24 cellular contexts compared by ENCODE assay signal in the genomic region with DNA sequence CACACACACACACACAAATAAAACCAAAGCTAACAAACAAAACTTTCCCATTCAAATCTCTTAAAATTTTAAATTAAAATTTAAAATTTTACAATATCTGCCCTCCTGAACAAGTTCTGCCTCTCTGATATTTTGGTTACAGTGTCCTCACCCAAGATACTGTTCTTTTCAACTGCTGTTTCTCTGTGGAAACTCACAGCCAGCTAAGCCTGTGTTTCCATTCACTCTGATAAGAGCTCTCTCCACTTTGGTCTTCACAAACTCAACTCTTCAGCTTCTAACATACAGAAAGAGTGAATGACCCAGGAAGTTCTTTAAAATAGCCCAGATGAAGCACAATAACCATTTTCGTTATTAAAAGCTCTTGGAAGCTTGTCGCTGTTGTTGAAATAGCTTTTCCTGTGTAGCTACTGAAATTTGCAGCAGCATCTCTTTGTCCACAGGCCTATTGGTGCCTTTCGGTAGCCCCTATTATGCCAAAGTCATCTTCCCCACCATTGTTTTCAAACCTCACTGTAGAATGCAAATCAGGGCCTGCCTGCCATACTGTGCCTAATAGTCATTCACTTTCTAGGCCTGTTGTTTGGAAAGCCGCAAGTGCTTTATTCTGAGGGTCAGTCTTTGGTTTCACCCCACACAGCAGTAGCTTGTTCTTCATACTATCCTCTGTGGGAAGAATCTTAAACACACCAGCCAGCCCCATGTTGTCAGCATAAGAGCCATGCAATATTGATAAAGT.
"Had no signal": no experiment of that assay in that cellular context is flagged by ENCODE, and none has a peak within 500 bp of the region (broad histone marks: within the 10 kb centered on the region; RNA-seq: fewer than 3 reads in every experiment).

No MANE protein-coding gene starts in this region.

- H3K36me3 ChIP-seq: brain microvascular endothelial cell, esophagus muscularis mucosa, gastrocnemius medialis had no signal

- H3K27me3 ChIP-seq: brain microvascular endothelial cell, dorsolateral prefrontal cortex, esophagus muscularis mucosa, foreskin keratinocyte, gastrocnemius medialis had no signal

- ATAC-seq: activated CD8-positive, alpha-beta T cell treated with anti-CD3 and anti-CD28 coated beads for 36 hours; activated T-cell treated with anti-CD3 and anti-CD28 coated beads, Interleukin-2, amount 50 U/mL, for 4 hours; activated T-helper 17 cell treated with anti-CD3 and anti-CD28 coated beads, Interleukin-2, amount 50 U/mL, for 72 hours; foreskin keratinocyte; gastrocnemius medialis had no signal

- FAIRE-seq: astrocyte, bronchial epithelial cell had no signal

- H3K27ac ChIP-seq: brain microvascular endothelial cell, coronary artery, dorsolateral prefrontal cortex, esophagus muscularis mucosa, foreskin keratinocyte, gastrocnemius medialis had no signal

- DNase-seq: activated CD4-positive, alpha-beta T cell treated with anti-CD3 and anti-CD28 coated beads for 48 hours; activated CD4-positive, alpha-beta T cell treated with anti-CD3 and anti-CD28 coated beads, Interleukin-2, amount 50 U/mL, for 1 hour; activated CD4-positive, alpha-beta T cell treated with anti-CD3 and anti-CD28 coated beads, Interleukin-2, amount 50 U/mL, for 48 hours; activated CD8-positive, alpha-beta memory T cell treated with anti-CD3 and anti-CD28 coated beads for 24 hours; activated CD8-positive, alpha-beta T cell treated with anti-CD3 and anti-CD28 coated beads for 36 hours; activated effector memory CD4-positive, alpha-beta T cell treated with Interleukin-2 at 50 U/mL for 16 hours; activated gamma-delta T cell treated with Interleukin-2 at 50 U/mL for 16 hours; activated naive CD4-positive, alpha-beta T cell treated with anti-CD3 and anti-CD28 coated beads, Interleukin-2, amount 50 U/mL, for 16 hours; activated naive CD4-positive, alpha-beta T cell treated with Interleukin-2 at 50 U/mL for 16 hours; activated T-cell treated with anti-CD3 and anti-CD28 coated beads, Interleukin-2, amount 50 U/mL, for 4 hours; amniotic stem cell; anterior cingulate cortex; brain microvascular endothelial cell; dorsolateral prefrontal cortex; effector memory CD4-positive, alpha-beta T cell; erythroblast; foreskin keratinocyte; gastrocnemius medialis; T-helper 2 cell had no signal

- H3K4me1 ChIP-seq: foreskin keratinocyte, gastrocnemius medialis had no signal

- H3K9me3 ChIP-seq: esophagus muscularis mucosa, gastrocnemius medialis had no signal

- H3K4me3 ChIP-seq: coronary artery, dorsolateral prefrontal cortex, esophagus muscularis mucosa, gastrocnemius medialis had no signal
